In the genomic region with DNA sequence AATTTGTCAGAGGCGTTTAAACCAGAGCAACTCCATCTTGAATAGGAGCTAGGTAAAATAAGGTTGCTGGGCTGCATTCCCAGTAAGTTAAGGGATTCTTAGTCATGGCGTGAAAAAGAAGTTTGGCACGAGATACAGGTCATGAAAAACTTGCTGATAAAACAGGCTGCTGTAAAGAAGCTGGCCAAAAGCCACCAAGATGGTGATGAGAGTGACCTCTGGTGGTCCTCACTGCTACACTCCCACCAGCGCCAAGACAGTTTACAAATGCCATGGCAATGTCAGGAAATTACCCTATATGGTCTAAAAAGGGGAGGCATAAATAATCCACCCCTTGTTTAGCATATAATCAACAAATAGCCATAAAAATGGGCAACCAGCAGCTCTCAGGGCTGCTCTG, we compare ENCODE assay signal across 11 cellular contexts. TPM values are rescaled to one million over a fixed set of nuclear protein-coding genes. Genes with fewer than 3 reads are reported as not detected.
DNase-seq lines count a peak whose midpoint lies in the region; ATAC-seq, FAIRE-seq and TF ChIP-seq lines count a peak whose summit lies in the region.
"Not testable (repeated sequence)": the region's sequence is repeated elsewhere in the genome, so short reads cannot be mapped to it uniquely, and the experiment has no call there.
"Had no signal": no experiment of that assay in that cellular context is flagged by ENCODE, and none has a peak within 500 bp of the region (broad histone marks: within the 10 kb centered on the region; RNA-seq: fewer than 3 reads in every experiment).

No MANE protein-coding gene starts in this region.

- H2AFZ ChIP-seq in IMR-90 (replicated peaks; ENCODE audit: low read length, poor library complexity); K562 (ENCODE audit: low read depth, low read length): not testable (repeated sequence)

- not testable (repeated sequence) for FAIRE-seq in K562 (lab: Jason Lieb, UNC)

- H3K18ac ChIP-seq in IMR-90 (ENCODE audit: low read depth, low read length): not testable (repeated sequence)

- not testable (repeated sequence) for TF ChIP-seq EP300 in K562 (IDR thresholded peaks at IDR 0.05; ENCODE audit: low read length)

- peaks cover 8 to 13% of the 10 kb centered on the region in 2 experiments; a peak in 3 of 4 replicates for H3K79me1 ChIP-seq in IMR-90 (ENCODE audit: low read depth in 1 of 2, low read length in 2 of 2)

- H2BK20ac ChIP-seq in IMR-90 (ENCODE audit: low read depth, low read length): not testable (repeated sequence)

- not testable (repeated sequence) for H3K4me2 ChIP-seq in IMR-90 (ENCODE audit: low read depth, low read length); K562 (ENCODE audit: insufficient read depth, low read length)

- H3K4ac ChIP-seq in IMR-90 (ENCODE audit: low read depth, low read length): not testable (repeated sequence)

- not testable (repeated sequence) for H3K14ac ChIP-seq in IMR-90 (replicated peaks; ENCODE audit: low read depth, low read length)

- H3K9me3 Mint-ChIP-seq in neural crest cell, type B pancreatic cell: not testable (repeated sequence)

- H3K4me1 ChIP-seq in IMR-90 (ENCODE audit: control insufficient read depth, insufficient read depth, low read length); K562 (replicated peaks in 1 of 2; ENCODE audit: control insufficient read depth in 2 of 2, insufficient read depth in 2 of 2, low read length in 2 of 2): not testable (repeated sequence)
- peaks cover 12% of the 10 kb centered on the region; the same call in 1 of the 2 replicates for H3K4me1 ChIP-seq in iPS-20b (ENCODE audit: insufficient read depth, low read length)

- not testable (repeated sequence) for H3K56ac ChIP-seq in IMR-90 (ENCODE audit: extremely low read depth, insufficient read depth, low read length)

- H2BK5ac ChIP-seq in IMR-90 (ENCODE audit: low read depth, low read length, poor library complexity, severe bottlenecking): not testable (repeated sequence)

- not testable (repeated sequence) for H4K8ac ChIP-seq in IMR-90 (ENCODE audit: low read depth in 2 of 2, low read length in 2 of 2)

- not testable (repeated sequence) for H3K23ac ChIP-seq in IMR-90 (ENCODE audit: low read depth, low read length)

- H4K91ac ChIP-seq in IMR-90 (ENCODE audit: insufficient read depth, low read depth, low read length): not testable (repeated sequence)

- in situ Hi-C loops in IMR-90 (cut with MboI; ENCODE audit: low sequenced_read_pairs); K562 (cut with MboI): not testable (repeated sequence)

- H3K79me2 ChIP-seq in K562 (ENCODE audit: control insufficient read depth, insufficient read depth, low read length): not testable (repeated sequence)

- not testable (repeated sequence) for H3K4me3 ChIP-seq in IMR-90 (ENCODE audit: insufficient read depth, low read depth, low read length); K562; iPS-20b (ENCODE audit: low read length)

- not testable (repeated sequence) for H3K27me3 Mint-ChIP-seq in neural crest cell (ENCODE audit: low read depth); type B pancreatic cell

- not testable (repeated sequence) for H3K4me1 Mint-ChIP-seq in neural crest cell; type B pancreatic cell (ENCODE audit: unreplicated experiment)

- H3K27ac ChIP-seq in IMR-90 (ENCODE audit: insufficient read depth, low read length); K562 (ENCODE audit: extremely low read depth, low read depth, low read length): not testable (repeated sequence)
- peak overlapping the region; percentile 74 for H3K27ac ChIP-seq in iPS-20b (ENCODE audit: low read length)

- not testable (repeated sequence) for H2BK15ac ChIP-seq in IMR-90 (ENCODE audit: low read depth, low read length)

- not testable (repeated sequence) for TF ChIP-seq POLR2A in IMR-90 (IDR thresholded peaks at IDR 0.05; ENCODE audit: low read depth, low read length); K562 (conservative IDR thresholded peaks at IDR 0.05); erythroblast (IDR thresholded peaks at IDR 0.05; ENCODE audit: low read length)

- BruUV-seq in IMR-90 (replicated peaks; lab: Mats Ljungman, UMichigan); K562 (replicated peaks; lab: Mats Ljungman, UMichigan): not testable (repeated sequence)

- H3K27me3 ChIP-seq in IMR-90 (ENCODE audit: control insufficient read depth, insufficient read depth, low read length); K562 (ENCODE audit: control insufficient read depth in 2 of 2, insufficient read depth in 2 of 2, low read length in 2 of 2); iPS-20b (ENCODE audit: insufficient read depth, low read length): not testable (repeated sequence)

- not testable (repeated sequence) for TF ChIP-seq CTCF in IMR-90 (conservative IDR thresholded peaks at IDR 0.05; ENCODE audit: low read depth, low read length)
- TF ChIP-seq CTCF in K562 (IDR thresholded peaks at IDR 0.05 in 2 of 3, conservative IDR thresholded peaks at IDR 0.05 in 1 of 3; ENCODE audit: insufficient read depth in 2 of 3, low read depth in 1 of 3, low read length in 3 of 3) (peak in 2 of 3 experiments; percentile 8 to 20; a peak in 2 of 6 replicates), neural crest cell (conservative IDR thresholded peaks at IDR 0.05) (peak; percentile 51), type B pancreatic cell (conservative IDR thresholded peaks at IDR 0.05) (peak; percentile 64)

- not testable (repeated sequence) for TF ChIP-seq RAD21 in IMR-90 (IDR thresholded peaks at IDR 0.05; ENCODE audit: low read length)
- TF ChIP-seq RAD21 in K562 (CRISPR knock-in tag; conservative IDR thresholded peaks at IDR 0.05 in 1 of 2, IDR thresholded peaks at IDR 0.05 in 1 of 2): peak in 1 of 2 experiments; percentile 44; a peak in 2 of 4 replicates

- H4K20me1 ChIP-seq in IMR-90 (ENCODE audit: insufficient read depth, low read length); K562 (replicated peaks; ENCODE audit: control insufficient read depth, insufficient read depth, low read length): not testable (repeated sequence)

- not testable (repeated sequence) for H2AK9ac ChIP-seq in IMR-90 (replicated peaks; ENCODE audit: low read depth, low read length, poor library complexity)

- H2AK5ac ChIP-seq in IMR-90 (ENCODE audit: low read depth, low read length): not testable (repeated sequence)

- dilution Hi-C loops in IMR-90 (cut with HindIII; ENCODE audit: low sequenced_read_pairs, unreplicated experiment): not testable (repeated sequence)

- CTCF ChIA-PET in IMR-90 (lab: Yijun Ruan, JAX): interaction anchor here (0.7 kb wide), 1 partner anchor 1452 kb away, joined by 3 read pairs; no protein-coding TSS in a partner anchor
- CTCF ChIA-PET in K562 (lab: Yijun Ruan, JAX; ENCODE audit: low intra/inter-chr PET ratio): not testable (repeated sequence)

- WGBS in IMR-90 (ENCODE audit: extremely low coverage in 2 of 2, insufficient read length in 1 of 2), 2 experiments: 42% methylated on average over 2 of the region's 4 CpGs; no CpG with 5 or more reads in 1 of the 2 experiments
- 4% methylated on average over 4 of the region's 4 CpGs for WGBS in K562 (ENCODE audit: insufficient coverage, low coverage, missing lambda C conversion rate)

- H3K4me3 Mint-ChIP-seq in neural crest cell, type B pancreatic cell: not testable (repeated sequence)

- H4K5ac ChIP-seq in IMR-90 (ENCODE audit: low read depth, low read length): not testable (repeated sequence)

- intact Hi-C loops in IMR-90 (cut with micrococcal nuclease); K562 (cut with micrococcal nuclease): not testable (repeated sequence)

- not testable (repeated sequence) for H2BK120ac ChIP-seq in IMR-90 (ENCODE audit: low read depth, low read length)

- not testable (repeated sequence) for H3K36me3 ChIP-seq in IMR-90 (ENCODE audit: control insufficient read depth, insufficient read depth, low read length); K562 (ENCODE audit: control insufficient read depth, insufficient read depth, low read length); iPS-20b (ENCODE audit: insufficient read depth, low read depth, low read length)

- not testable (repeated sequence) for H3K36me3 Mint-ChIP-seq in neural crest cell (ENCODE audit: low read depth)
- peaks cover 16% of the 10 kb centered on the region for H3K36me3 Mint-ChIP-seq in type B pancreatic cell

- not testable (repeated sequence) for H3K9ac ChIP-seq in IMR-90 (ENCODE audit: low read depth, low read length); K562 (ENCODE audit: insufficient read depth in 1 of 2, low read depth in 2 of 2, low read length in 2 of 2)
- H3K9ac ChIP-seq in iPS-20b (ENCODE audit: low read depth, low read length): peak overlapping the region; percentile 35; the same call in 1 of the 2 replicates

- H3K27ac Mint-ChIP-seq in neural crest cell (ENCODE audit: unreplicated experiment): not testable (repeated sequence)
- H3K27ac Mint-ChIP-seq in type B pancreatic cell: peak overlapping the region; percentile 7

- not testable (repeated sequence) for H3K9me1 ChIP-seq in IMR-90 (ENCODE audit: insufficient read depth, low read length); K562 (ENCODE audit: control insufficient read depth, insufficient read depth, low read length)

- not testable (repeated sequence) for ATAC-seq in IMR-90 (ENCODE audit: low read depth); K562

- DNase-seq in DMS 273 (lab: John Stamatoyannopoulos, UW; ENCODE audit: unreplicated experiment): peak; percentile 27
- peak; percentile 65 for DNase-seq in IMR-90
- peak; percentile 4 for DNase-seq in RPMI7951 (ENCODE audit: low read depth)
- peak in 1 of 4 experiments; percentile 34 for DNase-seq in K562 (ENCODE audit: extremely low read depth in 1 of 4, low spot score in 3 of 4)
- DNase-seq in erythroblast (lab: John Stamatoyannopoulos, UW): peak; percentile 53 to 58
- not testable (repeated sequence) for DNase-seq in neural crest cell (ENCODE audit: low read depth, low spot score); type B pancreatic cell (ENCODE audit: extremely low spot score, unreplicated experiment)

- POLR2A ChIA-PET in IMR-90 (lab: Charles Lee; ENCODE audit: unreplicated experiment); K562 (lab: Yijun Ruan, JAX): not testable (repeated sequence)

- not testable (repeated sequence) for H3K9me3 ChIP-seq in IMR-90 (ENCODE audit: control insufficient read depth, insufficient read depth, low read length); K562 (replicated peaks; ENCODE audit: control insufficient read depth, insufficient read depth, low read depth, low read length); iPS-20b (ENCODE audit: insufficient read depth, low read depth, low read length)

RNA-seq across cellular contexts. Expression of a gene that starts 13.6 kb away (rescaled TPM):
- 24.7 and 25.5 TPM in 2 replicates for total RNA-seq in IMR-90 (2012; rRNA removed)
- polyA plus RNA-seq in IMR-90 (2012; rRNA removed): 8.3 and 10.0 TPM in 2 replicates
- 2.8 and 5.7 TPM in 2 replicates for polyA plus RNA-seq in IMR-90 (2012; cell fraction: cytosol; rRNA removed)
- polyA plus RNA-seq in IMR-90 (2012; cell fraction: nucleus; rRNA removed; ENCODE audit: low replicate concordance): 1.2 and 7.2 TPM in 2 replicates
- 16.7 and 21.0 TPM in 2 replicates for total RNA-seq in RPMI7951 (2014; rRNA removed; shearing (Covaris generic))
- total RNA-seq in K562 (2011; cell fraction: chromatin; rRNA removed; ENCODE audit: low replicate concordance): 0.53 and 0.86 TPM in 2 replicates
- 0.17 and 0.26 TPM in 2 replicates for total RNA-seq in K562 (2011; cell fraction: nucleolus; rRNA removed)
- 0.51 and 1.1 TPM in 2 replicates for total RNA-seq in K562 (2011; cell fraction: nucleoplasm; rRNA removed)
- total RNA-seq in K562 (2014; rRNA removed): 1.3 and 1.8 TPM in 2 replicates
- total RNA-seq in K562 (2014; rRNA removed; fragmentation: Illumina TruSeq; extraction: Trizol): 3.1 TPM in 2 replicates
- total RNA-seq in K562 (2015; rRNA removed; fragmentation: Illumina TruSeq; extraction: Trizol): 4.1 and 4.6 TPM in 2 replicates
- 3.5 and 3.6 TPM in 2 replicates for total RNA-seq in K562 (2021)
- polyA plus RNA-seq in K562 (2011; rRNA removed): 2.4 TPM in 2 replicates
- polyA plus RNA-seq in K562 (2011; cell fraction: cytosol; rRNA removed): 0.64 and 1.4 TPM in 2 replicates
- 0.60 and 0.83 TPM in 2 replicates for polyA plus RNA-seq in K562 (2011; cell fraction: nucleus; rRNA removed)
- polyA plus RNA-seq in K562 (2012): 2.0 and 4.2 TPM in 2 replicates
- 2.9 and 3.3 TPM in 2 replicates for polyA plus RNA-seq in K562 (2014; fragmentation: Illumina TruSeq; extraction: Trizol)
- 1 to 10 TPM; 3.7 to 4.3 TPM for polyA plus RNA-seq in K562 (2014; fragmentation: Nextera tagmentation; extraction: Ambion mirVana)
- 1.8 and 3.5 TPM in 2 replicates for polyA plus RNA-seq in K562 (2014; rRNA removed)
- 1.9 and 3.1 TPM in 2 replicates for polyA minus RNA-seq in K562 (2011; rRNA and poly(A)+ RNA removed)
- polyA minus RNA-seq in K562 (2011; cell fraction: cytosol; rRNA and poly(A)+ RNA removed): 0.86 and 1.1 TPM in 2 replicates
- 0.27 and 0.78 TPM in 2 replicates for polyA minus RNA-seq in K562 (2011; cell fraction: nucleus; rRNA and poly(A)+ RNA removed)
- 27.0 and 29.1 TPM in 2 replicates for total RNA-seq in neural crest cell
- 32.1 and 32.5 TPM in 2 replicates for total RNA-seq in type B pancreatic cell (ENCODE audit: low replicate concordance)

RNA-seq across cellular contexts. Expression of a gene that starts 43.9 kb away (rescaled TPM):
- total RNA-seq in IMR-90 (2012; rRNA removed) (23.1 and 49.2 TPM in 2 replicates), K562 (2014; rRNA removed) (12.2 and 18.2 TPM in 2 replicates), K562 (2014; rRNA removed; fragmentation: Illumina TruSeq; extraction: Trizol) (27.8 and 30.8 TPM in 2 replicates), K562 (2015; rRNA removed; fragmentation: Illumina TruSeq; extraction: Trizol) (16.1 and 20.8 TPM in 2 replicates), K562 (2021) (26.8 and 29.7 TPM in 2 replicates), neural crest cell (48.6 and 55.9 TPM in 2 replicates), type B pancreatic cell (ENCODE audit: low replicate concordance) (42.1 and 61.6 TPM in 2 replicates)
- polyA plus RNA-seq in IMR-90 (2012; rRNA removed) (22.2 and 24.4 TPM in 2 replicates), K562 (2011; rRNA removed) (13.3 and 17.1 TPM in 2 replicates), K562 (2014; fragmentation: Illumina TruSeq; extraction: Trizol) (19.7 and 20.8 TPM in 2 replicates), K562 (2014; fragmentation: Nextera tagmentation; extraction: Ambion mirVana) (10 to 100 TPM; 67.0 to 70.9 TPM), K562 (2014; rRNA removed) (25.9 and 29.4 TPM in 2 replicates)
- polyA plus RNA-seq in IMR-90 (2012; cell fraction: cytosol; rRNA removed): 3.3 and 9.9 TPM in 2 replicates
- 0.58 and 4.6 TPM in 2 replicates for polyA plus RNA-seq in IMR-90 (2012; cell fraction: nucleus; rRNA removed; ENCODE audit: low replicate concordance)
- 62.1 and 65.7 TPM in 2 replicates for total RNA-seq in RPMI7951 (2014; rRNA removed; shearing (Covaris generic))
- 2.1 and 4.1 TPM in 2 replicates for total RNA-seq in K562 (2011; cell fraction: chromatin; rRNA removed; ENCODE audit: low replicate concordance)
- 3.3 and 3.5 TPM in 2 replicates for total RNA-seq in K562 (2011; cell fraction: nucleolus; rRNA removed)
- total RNA-seq in K562 (2011; cell fraction: nucleoplasm; rRNA removed): 4.3 and 5.3 TPM in 2 replicates
- polyA plus RNA-seq in K562 (2011; cell fraction: cytosol; rRNA removed): 3.1 and 7.5 TPM in 2 replicates
- 1.8 and 3.5 TPM in 2 replicates for polyA plus RNA-seq in K562 (2011; cell fraction: nucleus; rRNA removed)
- polyA plus RNA-seq in K562 (2012): 15.8 and 24.1 TPM in 2 replicates
- polyA minus RNA-seq in K562 (2011; rRNA and poly(A)+ RNA removed): 4.3 and 6.1 TPM in 2 replicates
- 4.8 and 6.0 TPM in 2 replicates for polyA minus RNA-seq in K562 (2011; cell fraction: cytosol; rRNA and poly(A)+ RNA removed)
- 2.6 and 4.3 TPM in 2 replicates for polyA minus RNA-seq in K562 (2011; cell fraction: nucleus; rRNA and poly(A)+ RNA removed)

RNA-seq across cellular contexts. Expression of a gene that starts 48.6 kb away (rescaled TPM):
- total RNA-seq in IMR-90 (2012; rRNA removed) (0.28 and 0.36 TPM in 2 replicates), K562 (2014; rRNA removed) (0.05 and 0.08 TPM in 2 replicates), K562 (2014; rRNA removed; fragmentation: Illumina TruSeq; extraction: Trizol) (0.15 TPM in 1 of 2 replicates, not detected in the other), K562 (2015; rRNA removed; fragmentation: Illumina TruSeq; extraction: Trizol) (not detected in 2 replicates), K562 (2021) (not detected in 2 replicates), neural crest cell (not detected in 2 replicates), type B pancreatic cell (ENCODE audit: low replicate concordance) (0.10 TPM in 1 of 2 replicates, not detected in the other)
- polyA plus RNA-seq in IMR-90 (2012; rRNA removed) (0.11 and 0.15 TPM in 2 replicates), K562 (2011; rRNA removed) (0.03 TPM in 1 of 2 replicates, not detected in the other), K562 (2014; fragmentation: Illumina TruSeq; extraction: Trizol) (0.04 TPM in 1 of 2 replicates, not detected in the other), K562 (2014; fragmentation: Nextera tagmentation; extraction: Ambion mirVana) (under 1 TPM in 1 of 2 experiments, not detected in 1; 0.03 TPM), K562 (2014; rRNA removed) (0.05 TPM in 2 replicates)
- polyA plus RNA-seq in IMR-90 (2012; cell fraction: cytosol; rRNA removed): 0.04 and 0.09 TPM in 2 replicates
- 0.09 TPM in 1 of 2 replicates, not detected in the other for polyA plus RNA-seq in IMR-90 (2012; cell fraction: nucleus; rRNA removed; ENCODE audit: low replicate concordance)
- total RNA-seq in RPMI7951 (2014; rRNA removed; shearing (Covaris generic)): 0.68 and 1.6 TPM in 2 replicates
- total RNA-seq in K562 (2011; cell fraction: chromatin; rRNA removed; ENCODE audit: low replicate concordance): 0.09 TPM in 1 of 2 replicates, not detected in the other
- total RNA-seq in K562 (2011; cell fraction: nucleolus; rRNA removed): not detected in 2 replicates
- total RNA-seq in K562 (2011; cell fraction: nucleoplasm; rRNA removed): 0.15 TPM in 1 of 2 replicates, not detected in the other
- not detected in 2 replicates for polyA plus RNA-seq in K562 (2011; cell fraction: cytosol; rRNA removed)
- polyA plus RNA-seq in K562 (2011; cell fraction: nucleus; rRNA removed): not detected in 2 replicates
- 0.04 and 0.15 TPM in 2 replicates for polyA plus RNA-seq in K562 (2012)
- 0.11 TPM in 1 of 2 replicates, not detected in the other for polyA minus RNA-seq in K562 (2011; rRNA and poly(A)+ RNA removed)
- polyA minus RNA-seq in K562 (2011; cell fraction: cytosol; rRNA and poly(A)+ RNA removed): not detected in 2 replicates
- polyA minus RNA-seq in K562 (2011; cell fraction: nucleus; rRNA and poly(A)+ RNA removed): not detected in 2 replicates
- total RNA-seq: CD8-positive, alpha-beta T cell; vagina had no signal
- polyA plus RNA-seq: aorta had no signal
